In the genomic region with DNA sequence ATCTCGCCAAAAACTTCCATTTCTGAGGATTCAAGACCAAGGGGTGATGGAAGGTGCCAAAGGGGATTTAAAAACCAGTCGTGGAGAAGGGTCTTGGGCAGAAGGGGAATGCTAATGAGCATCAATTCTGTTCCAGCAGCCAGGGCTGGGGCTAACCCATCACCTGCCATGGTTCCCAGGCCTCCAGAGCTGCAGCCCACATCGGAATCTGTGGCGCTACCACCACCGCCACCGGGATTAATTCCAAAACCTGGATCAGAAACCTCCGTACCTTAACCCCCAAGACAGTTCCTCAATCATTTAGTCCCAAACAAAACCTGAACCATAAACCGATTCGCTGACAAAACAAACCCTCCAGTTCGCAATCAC, we compare ENCODE assay signal across 7 cellular contexts. TPM values are rescaled to one million over a fixed set of nuclear protein-coding genes. Genes with fewer than 3 reads are reported as not detected.
DNase-seq lines count a peak whose midpoint lies in the region; ATAC-seq lines count a peak whose summit lies in the region.

No MANE protein-coding gene starts in this region.

- H3K36me3 ChIP-seq in ectodermal cell (ENCODE audit: control insufficient read depth, insufficient read depth, low read length): no peaks in the 10 kb centered on the region
- H3K36me3 ChIP-seq in mucosa of stomach (ENCODE audit: control insufficient read depth, insufficient read depth, low read length): no peaks in the 10 kb centered on the region

- H3K27me3 ChIP-seq in ectodermal cell (ENCODE audit: control insufficient read depth, insufficient read depth, low read length, poor library complexity, severe bottlenecking): no peaks in the 10 kb centered on the region
- no peaks in the 10 kb centered on the region for H3K27me3 ChIP-seq in mucosa of stomach (ENCODE audit: control insufficient read depth, insufficient read depth, low read length)

- H3K4me1 ChIP-seq in ectodermal cell (ENCODE audit: control insufficient read depth, insufficient read depth, low read length) (no peaks in the 10 kb centered on the region), mucosa of stomach (ENCODE audit: control insufficient read depth, insufficient read depth, low read length) (no peaks in the 10 kb centered on the region)

- WGBS in ectodermal cell, 2 experiments: 12 to 17% methylated on average over 10 of the region's 10 CpGs

- peak overlapping the region; percentile 62 for H3K4me3 ChIP-seq in ectodermal cell (ENCODE audit: insufficient read depth, low read depth, low read length)
- H3K4me3 ChIP-seq in mucosa of stomach (ENCODE audit: low read length): peak overlapping the region; percentile 80

- peak; percentile 12 for ATAC-seq in GM18909 (IDR thresholded peaks at IDR 0.05; ENCODE audit: poor library complexity, unreplicated experiment)
- no peak for ATAC-seq in HG02763 (IDR thresholded peaks at IDR 0.05; ENCODE audit: unreplicated experiment)

- no peaks in the 10 kb centered on the region for H3K9me3 ChIP-seq in ectodermal cell (ENCODE audit: control insufficient read depth, low read length)
- no peaks in the 10 kb centered on the region for H3K9me3 ChIP-seq in mucosa of stomach (ENCODE audit: control insufficient read depth, low read length)

- H3K9ac ChIP-seq in mucosa of stomach (ENCODE audit: low read length): peak overlapping the region; percentile 77

- DNase-seq in NCI-H748 treated with DMSO at 0.1 percent for 48 hours (lab: John Stamatoyannopoulos, UW): peak; percentile 55
- DNase-seq in NCI-H1092 treated with DMSO at 0.1 percent for 48 hours (lab: John Stamatoyannopoulos, UW): no peak
- DNase-seq in T1000 (lab: John Stamatoyannopoulos, UW): no peak

- no peak overlapping the region for H3K27ac ChIP-seq in ectodermal cell (ENCODE audit: insufficient read depth, low read depth, low read length, poor library complexity, severe bottlenecking)

RNA-seq across cellular contexts. Expression of a gene that starts 0.6 kb away (rescaled TPM):
- 11.3 TPM for polyA plus RNA-seq in ectodermal cell (2013, experiment 1 of 4)
- 12.3 TPM for polyA plus RNA-seq in ectodermal cell (2013, experiment 2 of 4)
- 11.2 TPM for polyA plus RNA-seq in ectodermal cell (2013, experiment 3 of 4)
- 11.6 TPM for polyA plus RNA-seq in ectodermal cell (2013, experiment 4 of 4)

RNA-seq across cellular contexts. Expression of a gene that starts 20.8 kb away (rescaled TPM):
- 15.2 TPM for polyA plus RNA-seq in ectodermal cell (2013, experiment 1 of 4)
- 15.2 TPM for polyA plus RNA-seq in ectodermal cell (2013, experiment 2 of 4)
- 13.8 TPM for polyA plus RNA-seq in ectodermal cell (2013, experiment 3 of 4)
- polyA plus RNA-seq in ectodermal cell (2013, experiment 4 of 4): 14.8 TPM

RNA-seq across cellular contexts. Expression of a gene that starts 20.8 kb away (rescaled TPM):
- 7.1 TPM for polyA plus RNA-seq in ectodermal cell (2013, experiment 1 of 4)
- 7.3 TPM for polyA plus RNA-seq in ectodermal cell (2013, experiment 2 of 4)
- 6.4 TPM for polyA plus RNA-seq in ectodermal cell (2013, experiment 3 of 4)
- polyA plus RNA-seq in ectodermal cell (2013, experiment 4 of 4): 7.3 TPM

RNA-seq across cellular contexts. Expression of a gene that starts 41.2 kb away (rescaled TPM):
- 22.8 TPM for polyA plus RNA-seq in ectodermal cell (2013, experiment 1 of 4)
- polyA plus RNA-seq in ectodermal cell (2013, experiment 2 of 4): 20.9 TPM
- polyA plus RNA-seq in ectodermal cell (2013, experiment 3 of 4): 17.7 TPM
- 18.4 TPM for polyA plus RNA-seq in ectodermal cell (2013, experiment 4 of 4)
